Comparison of ENCODE assay signal across 28 cellular contexts in genomic region chr3:128056258-128056657, GRCh38.
"Had no signal": no experiment of that assay in that cellular context is flagged by ENCODE, and none has a peak within 500 bp of the region (broad histone marks: within the 10 kb centered on the region; RNA-seq: fewer than 3 reads in every experiment).

No MANE protein-coding gene starts in this region.

- H3K9me3 ChIP-seq: MG63 had no signal

- H3K27me3 Mint-ChIP-seq: activated CD4-positive, alpha-beta memory T cell treated with anti-CD3 and anti-CD28 coated beads for 36 hours; activated CD4-positive, alpha-beta T cell treated with anti-CD3 and anti-CD28 coated beads, Interleukin-2, amount 10 ng/mL, durations not matched to agents 7 days and 5 days; activated naive CD8-positive, alpha-beta T cell treated with anti-CD3 and anti-CD28 coated beads, Interleukin-2, amount 50 U/mL, for 24 hours had no signal

- H3K4me3 Mint-ChIP-seq: activated CD4-positive, alpha-beta memory T cell treated with anti-CD3 and anti-CD28 coated beads for 36 hours; activated CD4-positive, alpha-beta T cell treated with anti-CD3 and anti-CD28 coated beads, Interleukin-2, amount 10 ng/mL, durations not matched to agents 7 days and 5 days had no signal

- H3K27ac ChIP-seq: brain microvascular endothelial cell, cardiac muscle cell, VCaP had no signal

- H3K9me3 Mint-ChIP-seq: activated CD4-positive, alpha-beta memory T cell treated with anti-CD3 and anti-CD28 coated beads for 36 hours; activated CD4-positive, alpha-beta T cell treated with anti-CD3 and anti-CD28 coated beads, Interleukin-2, amount 10 ng/mL, durations not matched to agents 7 days and 5 days; activated naive CD4-positive, alpha-beta T cell treated with anti-CD3 and anti-CD28 coated beads, Interleukin-2, amount 50 U/mL, for 72 hours; activated naive CD8-positive, alpha-beta T cell treated with anti-CD3 and anti-CD28 coated beads, Interleukin-2, amount 50 U/mL, for 24 hours had no signal

- H3K27me3 ChIP-seq: brain microvascular endothelial cell, cardiac muscle cell, MG63 had no signal

- ATAC-seq: activated naive CD4-positive, alpha-beta T cell treated with anti-CD3 and anti-CD28 coated beads, Interleukin-2, amount 50 U/mL, for 72 hours; activated naive CD8-positive, alpha-beta T cell treated with anti-CD3 and anti-CD28 coated beads, Interleukin-2, amount 50 U/mL, for 24 hours had no signal

- H3K4me3 ChIP-seq: cardiac muscle cell had no signal

- H3K27ac Mint-ChIP-seq: activated CD4-positive, alpha-beta memory T cell treated with anti-CD3 and anti-CD28 coated beads for 36 hours; activated CD4-positive, alpha-beta T cell treated with anti-CD3 and anti-CD28 coated beads, Interleukin-2, amount 10 ng/mL, durations not matched to agents 7 days and 5 days; activated naive CD8-positive, alpha-beta T cell treated with anti-CD3 and anti-CD28 coated beads, Interleukin-2, amount 50 U/mL, for 24 hours had no signal

- DNase-seq: activated CD4-positive, alpha-beta memory T cell treated with anti-CD3 and anti-CD28 coated beads for 36 hours; activated CD4-positive, alpha-beta T cell treated with anti-CD3 and anti-CD28 coated beads, Interleukin-2, amount 10 ng/mL, durations not matched to agents 7 days and 5 days; activated CD4-positive, CD25-positive, alpha-beta regulatory T cell; activated CD8-positive, alpha-beta memory T cell treated with anti-CD3 and anti-CD28 coated beads for 24 hours; activated effector memory CD4-positive, alpha-beta T cell treated with anti-CD3 and anti-CD28 coated beads, Interleukin-2, amount 50 U/mL, for 16 hours; activated naive CD4-positive, alpha-beta T cell treated with Interleukin-2 at 50 U/mL for 16 hours; activated naive CD8-positive, alpha-beta T cell treated with anti-CD3 and anti-CD28 coated beads, Interleukin-2, amount 50 U/mL, for 24 hours; activated T-cell treated with anti-CD3 and anti-CD28 coated beads for 4 hours; amniotic stem cell; brain microvascular endothelial cell; KBM-7; MG63; MV-4-11; NCI-H1092 treated with DMSO at 0.1 percent for 48 hours; NCI-H1417 treated with DMSO at 0.1 percent for 48 hours; NCI-H1694; NCI-H2029; NCI-H2107; NCI-H2171 treated with DMSO at 0.1 percent for 48 hours; NCI-H226; NCI-H526 treated with DMSO at 0.1 percent for 48 hours; NCI-H82; NK-92 treated with Interleukin-12 subunit alpha and Interleukin-12 subunit beta, amount 100 ng/mL, for 24 hours; SHP77 treated with DMSO at 0.1 percent for 48 hours; T-helper 1 cell had no signal
